8 cellular contexts compared by ENCODE assay signal in genomic region chr3:97793415-97794019, GRCh38. TPM values are rescaled to one million over a fixed set of nuclear protein-coding genes. Genes with fewer than 3 reads are reported as not detected.
DNase-seq lines count a peak whose midpoint lies in the region; ATAC-seq and TF ChIP-seq lines count a peak whose summit lies in the region.

No MANE protein-coding gene starts in this region.

- H3K36me3 Mint-ChIP-seq in CD14-positive monocyte, result no peaks in the 10 kb centered on the region
- peaks cover 5% of the 10 kb centered on the region for H3K36me3 Mint-ChIP-seq in brain

- no peaks in the 10 kb centered on the region for H3K4me1 ChIP-seq in thyroid gland

- H3K9me3 ChIP-seq in thyroid gland, result no peaks in the 10 kb centered on the region

- peaks cover 0 to 4% of the 10 kb centered on the region in 2 donors for H3K36me3 ChIP-seq in thyroid gland

- H3K27ac Mint-ChIP-seq in CD14-positive monocyte (no peak overlapping the region), brain (no peak overlapping the region)

- TF ChIP-seq POLR2A in thyroid gland (IDR thresholded peaks at IDR 0.05), result no peak

- DNase-seq in CD14-positive monocyte (ENCODE audit: low spot score) (no peak), NCI-H524 (lab: John Stamatoyannopoulos, UW) (peak; percentile 39 to 78), iris pigment epithelial cell (ENCODE audit: low read depth) (peak; percentile 56), thyroid gland (no peak), activated gamma-delta T cell (lab: John Stamatoyannopoulos, UW) (no peak)

- H3K4me1 Mint-ChIP-seq in CD14-positive monocyte (no peaks in the 10 kb centered on the region), brain (no peaks in the 10 kb centered on the region)

- intact Hi-C loops in CD14-positive monocyte (cut with micrococcal nuclease), result loop anchor here (2.0 kb wide), 1 partner anchor 229 kb away; no protein-coding TSS in a partner anchor
- intact Hi-C loops in thyroid gland (cut with DNase I), result loop anchor here (5.0 kb wide), 1 partner anchor 229 kb away; no protein-coding TSS in a partner anchor

- no peak overlapping the region for H3K4me3 ChIP-seq in thyroid gland (replicated peaks in 1 of 3)

- H3K9me3 Mint-ChIP-seq in CD14-positive monocyte (no peaks in the 10 kb centered on the region), brain (no peaks in the 10 kb centered on the region)

- H3K27me3 Mint-ChIP-seq in CD14-positive monocyte (ENCODE audit: low read depth in 3 of 3) (no peaks in the 10 kb centered on the region), brain (peaks cover 3% of the 10 kb centered on the region)

- H3K27ac ChIP-seq in thyroid gland, result no peak overlapping the region

- peak; percentile 80 for TF ChIP-seq CTCF in CD14-positive monocyte (IDR thresholded peaks at IDR 0.05)
- peak; percentile 93 for TF ChIP-seq CTCF in brain (conservative IDR thresholded peaks at IDR 0.05)
- TF ChIP-seq CTCF in thyroid gland (IDR thresholded peaks at IDR 0.05), result peak; percentile 65 to 96 (median 78)

- peak; percentile 57 for ATAC-seq in GM18520 (IDR thresholded peaks at IDR 0.05; ENCODE audit: unreplicated experiment)
- ATAC-seq in HG03432 (IDR thresholded peaks at IDR 0.05; ENCODE audit: unreplicated experiment), result peak; percentile 80

- H3K4me3 Mint-ChIP-seq in CD14-positive monocyte (no peak overlapping the region), brain (no peak overlapping the region)

- H3K27me3 ChIP-seq in thyroid gland, result no peaks in the 10 kb centered on the region

RNA-seq across cellular contexts. Expression of gene CRYBG3, which starts 28.3 kb away (rescaled TPM):
- polyA plus RNA-seq in CD14-positive monocyte (1 to 10 TPM; 2.3 to 5.3 TPM), brain (ENCODE audit: insufficient read depth, low read depth, low replicate concordance) (1.1 TPM)
- total RNA-seq in thyroid gland, result 100 to 1,000 TPM in 1 of 4 donors, 10 to 100 TPM in 3; 65.3 to 108 (median 79.4) TPM

RNA-seq across cellular contexts. Expression of gene ARL6, which starts 29.0 kb away (rescaled TPM):
- polyA plus RNA-seq in CD14-positive monocyte (1 to 10 TPM; 1.8 to 2.3 TPM), brain (ENCODE audit: insufficient read depth, low read depth, low replicate concordance) (3.8 TPM)
- 10 to 100 TPM in 3 of 4 donors, 1 to 10 TPM in 1; 6.9 to 15.5 (median 12.4) TPM for total RNA-seq in thyroid gland

Comparison
In these comparisons a context has a peak if more than half of its experiments do, and no peak if none do; other contexts are left out.
1. DNase-seq: peak in NCI-H524 (2 of 2) and iris pigment epithelial cell (single experiment); none in CD14-positive monocyte (single experiment), thyroid gland (0 of 2) and activated gamma-delta T cell (single experiment).
2. Peak in every context shown above with its lines, with median percentiles within 50 percentile points of each other: CTCF ChIP-seq.